Comparison of ENCODE assay signal across 1 cellular context in the genomic region with DNA sequence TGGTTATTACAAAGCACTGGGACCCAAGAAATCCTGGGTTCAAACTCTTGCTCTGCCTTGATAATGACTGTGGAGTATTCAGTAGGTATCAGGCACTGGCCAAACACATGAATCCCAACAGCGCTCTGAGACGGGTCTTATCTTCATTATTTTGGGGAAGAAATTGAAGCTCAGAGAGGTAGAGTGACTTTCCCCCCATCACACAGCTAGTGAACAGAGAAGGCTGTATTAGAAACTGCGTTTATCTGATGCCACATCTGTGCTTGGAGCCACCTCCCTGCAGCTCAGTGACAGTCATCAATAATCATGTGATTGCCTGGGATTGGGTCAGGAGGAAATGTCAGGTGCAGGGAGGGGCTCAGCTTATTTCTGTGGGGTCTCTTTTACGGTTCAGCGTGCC.
TF ChIP-seq lines count a peak whose summit lies in the region.

No MANE protein-coding gene starts in this region.

TF ChIP-seq in H1, 55 proteins besides CTCF, POLR2A, EP300 and RAD21 (continued from another document):
- TF ChIP-seq NANOG (IDR thresholded peaks at IDR 0.05; ENCODE audit: insufficient read depth, low read depth, low read length, poor library complexity, severe bottlenecking) (no peak), SUZ12 (IDR thresholded peaks at IDR 0.05; ENCODE audit: low read length) (no peak), GABPA (IDR thresholded peaks at IDR 0.05; ENCODE audit: borderline replicate concordance, insufficient read depth, low read length) (no peak), MAX (IDR thresholded peaks at IDR 0.05) (no peak), JUN (IDR thresholded peaks at IDR 0.05; ENCODE audit: low read depth, low read length) (no peak), SRF (IDR thresholded peaks at IDR 0.05; ENCODE audit: low read depth, low read length) (no peak), POU5F1 (IDR thresholded peaks at IDR 0.05; ENCODE audit: low read depth, low read length) (no peak), MAFK (IDR thresholded peaks at IDR 0.05; ENCODE audit: low read depth, low read length) (no peak), FOSL1 (IDR thresholded peaks at IDR 0.05; ENCODE audit: insufficient read depth, low read depth, low read length) (no peak), ASH2L (IDR thresholded peaks at IDR 0.05; ENCODE audit: low read length) (no peak), RBBP5 (IDR thresholded peaks at IDR 0.05; ENCODE audit: borderline replicate concordance, low read depth, low read length) (no peak), RXRA (IDR thresholded peaks at IDR 0.05; ENCODE audit: insufficient read depth, low read depth, low read length) (no peak), CHD2 (IDR thresholded peaks at IDR 0.05; ENCODE audit: low read length) (no peak), SIX5 (IDR thresholded peaks at IDR 0.05; ENCODE audit: low read depth, low read length) (no peak), BCL11A (IDR thresholded peaks at IDR 0.05; ENCODE audit: low read depth in 2 of 2, low read length in 2 of 2) (no peak), HDAC6 (IDR thresholded peaks at IDR 0.05; ENCODE audit: low read depth, low read length) (no peak), CTBP2 (IDR thresholded peaks at IDR 0.05; ENCODE audit: borderline replicate concordance, insufficient read depth, insufficient read length, low read length) (no peak)
- TF ChIP-seq, protein P1, sequence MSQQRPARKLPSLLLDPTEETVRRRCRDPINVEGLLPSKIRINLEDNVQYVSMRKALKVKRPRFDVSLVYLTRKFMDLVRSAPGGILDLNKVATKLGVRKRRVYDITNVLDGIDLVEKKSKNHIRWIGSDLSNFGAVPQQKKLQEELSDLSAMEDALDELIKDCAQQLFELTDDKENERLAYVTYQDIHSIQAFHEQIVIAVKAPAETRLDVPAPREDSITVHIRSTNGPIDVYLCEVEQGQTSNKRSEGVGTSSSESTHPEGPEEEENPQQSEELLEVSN (IDR thresholded peaks at IDR 0.05) = no peak
